12 cellular contexts compared by ENCODE assay signal in genomic region chr4:175253184-175253902, GRCh38.
DNase-seq lines count a peak whose midpoint lies in the region; ATAC-seq and TF ChIP-seq lines count a peak whose summit lies in the region.
"Had no signal": no experiment of that assay in that cellular context is flagged by ENCODE, and none has a peak within 500 bp of the region (broad histone marks: within the 10 kb centered on the region; RNA-seq: fewer than 3 reads in every experiment).

No MANE protein-coding gene starts in this region.

- H3K4me1 ChIP-seq in HEK293 (ENCODE audit: control insufficient read depth, insufficient read depth, low read length) = no peaks in the 10 kb centered on the region
- H3K4me1 ChIP-seq in SK-N-SH (ENCODE audit: control insufficient read depth in 1 of 2, insufficient read depth in 2 of 2, low read depth in 1 of 2, low read length in 1 of 2) = no peaks in the 10 kb centered on the region
- H3K4me1 ChIP-seq in sigmoid colon = no peaks in the 10 kb centered on the region

- no peaks in the 10 kb centered on the region for H3K36me3 ChIP-seq in HEK293 (ENCODE audit: control insufficient read depth in 2 of 2, insufficient read depth in 1 of 2, low read length in 2 of 2)
- no peaks in the 10 kb centered on the region for H3K36me3 ChIP-seq in SK-N-SH (replicated peaks in 1 of 2; ENCODE audit: control insufficient read depth in 1 of 2, insufficient read depth in 2 of 2, low read length in 1 of 2)
- no peaks in the 10 kb centered on the region for H3K36me3 ChIP-seq in sigmoid colon

- ATAC-seq in memory B cell (ENCODE audit: low read depth) = no peak
- ATAC-seq in HG02623 (IDR thresholded peaks at IDR 0.05; ENCODE audit: unreplicated experiment) = no peak
- ATAC-seq in GM21529 (IDR thresholded peaks at IDR 0.05; ENCODE audit: unreplicated experiment) = no peak
- ATAC-seq: naive thymus-derived CD4-positive, alpha-beta T cell had no signal

- H4K20me1 ChIP-seq in SK-N-SH (ENCODE audit: insufficient read depth) = no peaks in the 10 kb centered on the region

- no peaks in the 10 kb centered on the region for H3K79me2 ChIP-seq in SK-N-SH (ENCODE audit: insufficient read depth)

- intact Hi-C loops in sigmoid colon (cut with DNase I) = no loop called here

- no peaks in the 10 kb centered on the region for H3F3A ChIP-seq in SK-N-SH (replicated peaks; ENCODE audit: insufficient read depth)

- no peaks in the 10 kb centered on the region for H3K9me3 Mint-ChIP-seq in memory B cell
- H3K9me3 Mint-ChIP-seq: activated naive CD4-positive, alpha-beta T cell treated with anti-CD3 and anti-CD28 coated beads, Interleukin-2, amount 50 U/mL, for 24 hours; stimulated activated naive CD8-positive, alpha-beta T cell treated with anti-CD3 and anti-CD28 coated beads, Interleukin-15, Interleukin-2, amounts not matched to agents 100 ng/mL and 50 ng/mL, for 24 hours had no signal

- H3K4me1 Mint-ChIP-seq in memory B cell = peaks cover 3% of the 10 kb centered on the region
- H3K4me1 Mint-ChIP-seq: activated naive CD4-positive, alpha-beta T cell treated with anti-CD3 and anti-CD28 coated beads, Interleukin-2, amount 50 U/mL, for 24 hours; naive thymus-derived CD4-positive, alpha-beta T cell had no signal

- WGBS in SK-N-SH (ENCODE audit: low lambda C conversion rate) = 37% methylated on average over 8 of the region's 8 CpGs
- WGBS in sigmoid colon, 2 donors = 70 to 84% methylated on average over 8 of the region's 8 CpGs

- H3K9me2 ChIP-seq in SK-N-SH = no peaks in the 10 kb centered on the region

- H3K27me3 Mint-ChIP-seq in memory B cell = no peaks in the 10 kb centered on the region
- H3K27me3 Mint-ChIP-seq: activated naive CD4-positive, alpha-beta T cell treated with anti-CD3 and anti-CD28 coated beads, Interleukin-2, amount 50 U/mL, for 24 hours; naive thymus-derived CD4-positive, alpha-beta T cell; stimulated activated naive CD8-positive, alpha-beta T cell treated with anti-CD3 and anti-CD28 coated beads, Interleukin-15, Interleukin-2, amounts not matched to agents 100 ng/mL and 50 ng/mL, for 24 hours had no signal

- no peak overlapping the region for H3K4me3 Mint-ChIP-seq in memory B cell
- H3K4me3 Mint-ChIP-seq: activated naive CD4-positive, alpha-beta T cell treated with anti-CD3 and anti-CD28 coated beads, Interleukin-2, amount 50 U/mL, for 24 hours; naive thymus-derived CD4-positive, alpha-beta T cell; stimulated activated naive CD8-positive, alpha-beta T cell treated with anti-CD3 and anti-CD28 coated beads, Interleukin-15, Interleukin-2, amounts not matched to agents 100 ng/mL and 50 ng/mL, for 24 hours had no signal

- H2AFZ ChIP-seq in SK-N-SH (ENCODE audit: low read depth) = 0 out of 2 replicates have a peak overlapping the region, but pooled peaks have one; percentile 18

- H3K4me2 ChIP-seq in SK-N-SH = no peak overlapping the region

- peak; percentile 11 for DNase-seq in EL
- DNase-seq in SK-N-SH = no peak
- DNase-seq in memory B cell (ENCODE audit: low spot score in 2 of 2) = no peak
- no peak for DNase-seq in sigmoid colon
- DNase-seq in amniotic stem cell (lab: John Stamatoyannopoulos, UW) = no peak
- DNase-seq: naive thymus-derived CD4-positive, alpha-beta T cell; NCI-H2107 had no signal

- no peak for TF ChIP-seq CTCF in HEK293 (tag by site-specific recombination; IDR thresholded peaks at IDR 0.05)
- TF ChIP-seq CTCF in SK-N-SH (IDR thresholded peaks at IDR 0.05) = peak; percentile 45
- TF ChIP-seq CTCF in sigmoid colon (IDR thresholded peaks at IDR 0.05) = no peak

- peaks cover 2% of the 10 kb centered on the region for H3K36me3 Mint-ChIP-seq in memory B cell
- H3K36me3 Mint-ChIP-seq: activated naive CD4-positive, alpha-beta T cell treated with anti-CD3 and anti-CD28 coated beads, Interleukin-2, amount 50 U/mL, for 24 hours; naive thymus-derived CD4-positive, alpha-beta T cell had no signal

- H3K4me3 ChIP-seq in HEK293 (ENCODE audit: low read depth, low read length) = no peak overlapping the region
- no peak overlapping the region for H3K4me3 ChIP-seq in SK-N-SH (ENCODE audit: low read depth in 2 of 2, low read length in 1 of 2)
- H3K4me3 ChIP-seq in sigmoid colon = no peak overlapping the region

- H3K27ac ChIP-seq in HEK293 (ENCODE audit: extremely low read depth, low read depth, low read length) (no peak overlapping the region), SK-N-SH (ENCODE audit: low read depth in 2 of 2, low read length in 1 of 2) (no peak overlapping the region), sigmoid colon (no peak overlapping the region)

- TF ChIP-seq POLR2A in sigmoid colon (IDR thresholded peaks at IDR 0.05) = no peak

- TF ChIP-seq RAD21 in SK-N-SH (IDR thresholded peaks at IDR 0.05; ENCODE audit: low read length) = peak; percentile 61

- H3K27me3 ChIP-seq in SK-N-SH (ENCODE audit: insufficient read depth) (no peaks in the 10 kb centered on the region), sigmoid colon (no peaks in the 10 kb centered on the region)

- no peak overlapping the region for H3K9ac ChIP-seq in SK-N-SH

- H3K27ac Mint-ChIP-seq in memory B cell = peak overlapping the region; percentile 35
- H3K27ac Mint-ChIP-seq: activated naive CD4-positive, alpha-beta T cell treated with anti-CD3 and anti-CD28 coated beads, Interleukin-2, amount 50 U/mL, for 24 hours; naive thymus-derived CD4-positive, alpha-beta T cell; stimulated activated naive CD8-positive, alpha-beta T cell treated with anti-CD3 and anti-CD28 coated beads, Interleukin-15, Interleukin-2, amounts not matched to agents 100 ng/mL and 50 ng/mL, for 24 hours had no signal

- POLR2A ChIA-PET in HEK293 (lab: Yijun Ruan, JAX) (no interaction called here), SK-N-SH (lab: Yijun Ruan, JAX) (no interaction called here)

- no peak for TF ChIP-seq EP300 in SK-N-SH (IDR thresholded peaks at IDR 0.05; ENCODE audit: borderline replicate concordance in 1 of 2, low read depth in 1 of 2, low read length in 1 of 2)
- no peak for TF ChIP-seq EP300 in sigmoid colon (IDR thresholded peaks at IDR 0.05)

- H3K9me3 ChIP-seq in HEK293 (ENCODE audit: control insufficient read depth, insufficient read depth, low read depth, low read length) (no peaks in the 10 kb centered on the region), SK-N-SH (no peaks in the 10 kb centered on the region), sigmoid colon (peaks cover 0 to 3% (median 0%) of the 10 kb centered on the region in 4 donors)

- CTCF ChIA-PET in HEK293 (lab: Yijun Ruan, JAX) (interaction anchor here (0.6 to 0.7 kb wide), 2 partner anchors 18 to 712 kb away, joined by 3 to 5 read pairs; no protein-coding TSS in a partner anchor), SK-N-SH (lab: Yijun Ruan, JAX) (interaction anchor here (1.9 kb wide), 1 partner anchor 489 kb away, joined by 9 read pairs; no protein-coding TSS in a partner anchor)

TF ChIP-seq in HEK293, 187 proteins besides CTCF, POLR2A, EP300 and RAD21:
- no peak for TF ChIP-seq ZNF214 (tag by site-specific recombination; IDR thresholded peaks at IDR 0.05; ENCODE audit: borderline replicate concordance)
- no peak for TF ChIP-seq ZNF202 (tag by site-specific recombination; IDR thresholded peaks at IDR 0.05; ENCODE audit: borderline replicate concordance)
- TF ChIP-seq ZNF654 (tag by site-specific recombination; IDR thresholded peaks at IDR 0.05; ENCODE audit: low read depth) = peak; percentile 24; the same call in 1 of the 2 replicates
- TF ChIP-seq ZFP69B (tag by site-specific recombination; IDR thresholded peaks at IDR 0.05) = no peak
TF ChIP-seq in HEK293: peak in this region for 1.

TF ChIP-seq in SK-N-SH, 30 proteins besides CTCF, POLR2A, EP300 and RAD21:
- TF ChIP-seq SMC3 (IDR thresholded peaks at IDR 0.05; ENCODE audit: low read depth, low read length) (peak; percentile 38; the same call in 1 of the 2 replicates), GATA2 (CRISPR knock-in tag; IDR thresholded peaks at IDR 0.05) (no peak), RCOR1 (IDR thresholded peaks at IDR 0.05; ENCODE audit: low read length) (no peak), NFIC (IDR thresholded peaks at IDR 0.05; ENCODE audit: borderline replicate concordance) (no peak), RFX5 (IDR thresholded peaks at IDR 0.05; ENCODE audit: low read length) (no peak), RXRA (IDR thresholded peaks at IDR 0.05; ENCODE audit: borderline replicate concordance, low read depth) (no peak), TAF1 (IDR thresholded peaks at IDR 0.05; ENCODE audit: borderline replicate concordance, low read depth, low read length) (no peak), CHD2 (IDR thresholded peaks at IDR 0.05; ENCODE audit: low read length, partially characterized antibody) (no peak)
